In the genomic region with DNA sequence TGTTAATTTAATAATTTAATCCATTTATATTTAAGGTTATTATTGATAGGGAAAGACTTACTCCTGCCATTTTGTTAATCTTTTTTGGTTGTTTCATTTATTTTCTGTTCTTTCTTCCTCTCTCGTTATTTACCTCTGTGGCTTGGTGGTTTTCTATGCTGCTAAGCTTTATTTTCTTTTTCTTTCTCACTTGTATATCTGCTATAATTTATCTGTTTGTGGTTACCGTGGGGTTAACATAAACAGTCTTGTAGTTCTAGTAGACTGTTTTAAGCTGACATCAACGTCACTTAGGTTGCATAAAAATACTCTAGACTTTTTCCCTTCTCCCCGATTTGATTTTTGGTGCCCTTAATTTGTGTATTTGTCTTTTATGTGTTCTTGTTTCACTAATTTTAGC, we compare ENCODE assay signal across 17 cellular contexts.
DNase-seq lines count a peak whose midpoint lies in the region; ATAC-seq and TF ChIP-seq lines count a peak whose summit lies in the region.
"Had no signal": no experiment of that assay in that cellular context is flagged by ENCODE, and none has a peak within 500 bp of the region (broad histone marks: within the 10 kb centered on the region; RNA-seq: fewer than 3 reads in every experiment).

No MANE protein-coding gene starts in this region.

- H3K4me1 ChIP-seq in MM.1S (ENCODE audit: low read length) = no peaks in the 10 kb centered on the region
- no peaks in the 10 kb centered on the region for H3K4me1 ChIP-seq in mesenchymal stem cell (ENCODE audit: control insufficient read depth, insufficient read depth, low read depth, low read length)
- H3K4me1 ChIP-seq: HAP-1 had no signal

- H3K4me1 Mint-ChIP-seq in nephron = no peaks in the 10 kb centered on the region
- no peaks in the 10 kb centered on the region for H3K4me1 Mint-ChIP-seq in activated CD4-positive, alpha-beta memory T cell treated with anti-CD3 and anti-CD28 coated beads for 36 hours (ENCODE audit: low read depth)
- H3K4me1 Mint-ChIP-seq in activated CD4-positive, alpha-beta T cell treated with anti-CD3 and anti-CD28 coated beads, Interleukin-2, amount 10 ng/mL, durations not matched to agents 24 days and 14 days = no peaks in the 10 kb centered on the region
- H3K4me1 Mint-ChIP-seq: CD4-positive, alpha-beta memory T cell; GM23338 had no signal

- POLR2A ChIA-PET in activated CD4-positive, alpha-beta memory T cell treated with anti-CD3 and anti-CD28 coated beads for 36 hours (lab: Charles Lee) = no interaction called here

- H3K79me1 ChIP-seq in mesenchymal stem cell (replicated peaks; ENCODE audit: low read length, poor library complexity, severe bottlenecking) = no peaks in the 10 kb centered on the region

- no peak overlapping the region for H2BK5ac ChIP-seq in mesenchymal stem cell (ENCODE audit: low read depth, low read length, poor library complexity, severe bottlenecking)

- no peaks in the 10 kb centered on the region for H3K36me3 ChIP-seq in MM.1S (replicated peaks; ENCODE audit: insufficient read depth, low read length)
- no peaks in the 10 kb centered on the region for H3K36me3 ChIP-seq in mesenchymal stem cell (ENCODE audit: control insufficient read depth in 1 of 2, insufficient read depth in 2 of 2, low read depth in 1 of 2, low read length in 2 of 2)
- H3K36me3 ChIP-seq: HAP-1 had no signal

- H2BK12ac ChIP-seq in mesenchymal stem cell (ENCODE audit: low read length in 2 of 2) = no peak overlapping the region

- H3K9me2 ChIP-seq in MM.1S (replicated peaks; ENCODE audit: insufficient read depth, low read length) = no peaks in the 10 kb centered on the region

- H4K8ac ChIP-seq in mesenchymal stem cell (ENCODE audit: low read length) = no peak overlapping the region

- no peak overlapping the region for H3K18ac ChIP-seq in mesenchymal stem cell (ENCODE audit: low read depth in 1 of 2, low read length in 2 of 2)

- H2AK5ac ChIP-seq in mesenchymal stem cell (ENCODE audit: low read length, severe bottlenecking) = no peak overlapping the region

- no peaks in the 10 kb centered on the region for H3K27me3 Mint-ChIP-seq in nephron (ENCODE audit: low read depth)
- no peaks in the 10 kb centered on the region for H3K27me3 Mint-ChIP-seq in activated CD4-positive, alpha-beta memory T cell treated with anti-CD3 and anti-CD28 coated beads for 36 hours
- no peaks in the 10 kb centered on the region for H3K27me3 Mint-ChIP-seq in activated CD4-positive, alpha-beta T cell treated with anti-CD3 and anti-CD28 coated beads, Interleukin-2, amount 10 ng/mL, durations not matched to agents 24 days and 14 days
- H3K27me3 Mint-ChIP-seq: CD4-positive, alpha-beta memory T cell had no signal

- CTCF ChIA-PET in activated CD4-positive, alpha-beta memory T cell treated with anti-CD3 and anti-CD28 coated beads for 36 hours (lab: Charles Lee) = no interaction called here

- no peaks in the 10 kb centered on the region for H3K36me3 Mint-ChIP-seq in nephron (ENCODE audit: low read depth)
- H3K36me3 Mint-ChIP-seq in activated CD4-positive, alpha-beta memory T cell treated with anti-CD3 and anti-CD28 coated beads for 36 hours = no peaks in the 10 kb centered on the region
- H3K36me3 Mint-ChIP-seq in activated CD4-positive, alpha-beta T cell treated with anti-CD3 and anti-CD28 coated beads, Interleukin-2, amount 10 ng/mL, durations not matched to agents 24 days and 14 days (ENCODE audit: low read depth) = no peaks in the 10 kb centered on the region
- H3K36me3 Mint-ChIP-seq: CD4-positive, alpha-beta memory T cell had no signal

- H3K27ac ChIP-seq in MM.1S (ENCODE audit: low read length) = no peak overlapping the region
- H3K27ac ChIP-seq in mesenchymal stem cell (ENCODE audit: low read length, poor library complexity, severe bottlenecking) = no peak overlapping the region

- H2AFZ ChIP-seq in MM.1S (ENCODE audit: low read length) (no peak overlapping the region), mesenchymal stem cell (ENCODE audit: low read depth, low read length) (no peak overlapping the region)
- H2AFZ ChIP-seq: GM23338 had no signal

- H3K23ac ChIP-seq in mesenchymal stem cell (ENCODE audit: low read length in 2 of 2) = no peak overlapping the region

- H3K27me3 ChIP-seq in MM.1S (replicated peaks; ENCODE audit: insufficient read depth, low read length) = no peaks in the 10 kb centered on the region
- no peaks in the 10 kb centered on the region for H3K27me3 ChIP-seq in mesenchymal stem cell (ENCODE audit: control insufficient read depth in 1 of 2, insufficient read depth in 1 of 2, low read length in 2 of 2)

- H3K27ac Mint-ChIP-seq in nephron = peak overlapping the region; percentile 29 to 64 (median 43)
- H3K27ac Mint-ChIP-seq in activated CD4-positive, alpha-beta memory T cell treated with anti-CD3 and anti-CD28 coated beads for 36 hours = no peak overlapping the region
- H3K27ac Mint-ChIP-seq in activated CD4-positive, alpha-beta T cell treated with anti-CD3 and anti-CD28 coated beads, Interleukin-2, amount 10 ng/mL, durations not matched to agents 24 days and 14 days = no peak overlapping the region
- H3K27ac Mint-ChIP-seq: CD4-positive, alpha-beta memory T cell; GM23338 had no signal

- no peak overlapping the region for H3K4me3 Mint-ChIP-seq in nephron
- H3K4me3 Mint-ChIP-seq in activated CD4-positive, alpha-beta memory T cell treated with anti-CD3 and anti-CD28 coated beads for 36 hours = no peak overlapping the region
- no peak overlapping the region for H3K4me3 Mint-ChIP-seq in activated CD4-positive, alpha-beta T cell treated with anti-CD3 and anti-CD28 coated beads, Interleukin-2, amount 10 ng/mL, durations not matched to agents 24 days and 14 days
- H3K4me3 Mint-ChIP-seq: CD4-positive, alpha-beta memory T cell; GM23338 had no signal

- ATAC-seq in HG03045 (IDR thresholded peaks at IDR 0.05; ENCODE audit: unreplicated experiment) = no peak
- ATAC-seq: GM23338 had no signal

- WGBS in mesenchymal stem cell = no CpG with 5 or more reads among the region's 4 CpGs

- peaks cover 19% of the 10 kb centered on the region for H3K9me3 Mint-ChIP-seq in nephron
- peaks cover 5% of the 10 kb centered on the region for H3K9me3 Mint-ChIP-seq in activated CD4-positive, alpha-beta memory T cell treated with anti-CD3 and anti-CD28 coated beads for 36 hours
- peaks cover 7% of the 10 kb centered on the region for H3K9me3 Mint-ChIP-seq in activated CD4-positive, alpha-beta T cell treated with anti-CD3 and anti-CD28 coated beads, Interleukin-2, amount 10 ng/mL, durations not matched to agents 24 days and 14 days
- H3K9me3 Mint-ChIP-seq: GM23338 had no signal

- H2BK15ac ChIP-seq in mesenchymal stem cell (ENCODE audit: low read depth, poor library complexity, severe bottlenecking) = no peak overlapping the region

- intact Hi-C loops in activated CD4-positive, alpha-beta memory T cell treated with anti-CD3 and anti-CD28 coated beads for 36 hours (cut with micrococcal nuclease) = no loop called here
- intact Hi-C loops in activated CD4-positive, alpha-beta T cell treated with anti-CD3 and anti-CD28 coated beads, Interleukin-2, amount 10 ng/mL, durations not matched to agents 24 days and 14 days (cut with micrococcal nuclease) = no loop called here

- no peak overlapping the region for H3K14ac ChIP-seq in mesenchymal stem cell (ENCODE audit: low read length in 2 of 2)

- no peak overlapping the region for H2BK120ac ChIP-seq in mesenchymal stem cell (ENCODE audit: low read depth, low read length)

- H3K4ac ChIP-seq in mesenchymal stem cell (ENCODE audit: low read depth in 1 of 2, low read length in 2 of 2) = no peak overlapping the region

- H3K79me2 ChIP-seq in MM.1S (ENCODE audit: low read length) = no peaks in the 10 kb centered on the region

- H3K9ac ChIP-seq in MM.1S (ENCODE audit: low read length) = no peak overlapping the region
- no peak overlapping the region for H3K9ac ChIP-seq in mesenchymal stem cell (ENCODE audit: low read length)

- no peak for DNase-seq in MM.1S
- DNase-seq in fibroblast of villous mesenchyme (ENCODE audit: low read depth) = peak; percentile 5
- DNase-seq in mesenchymal stem cell = peak; percentile 64
- no peak for DNase-seq in activated CD4-positive, alpha-beta memory T cell treated with anti-CD3 and anti-CD28 coated beads for 36 hours
- DNase-seq in activated CD4-positive, alpha-beta T cell treated with anti-CD3 and anti-CD28 coated beads, Interleukin-2, amount 10 ng/mL, durations not matched to agents 24 days and 14 days = no peak
- no peak for DNase-seq in UCSD-AML1 (lab: John Stamatoyannopoulos, UW; ENCODE audit: unreplicated experiment)
- DNase-seq: C1 segment of cervical spinal cord; Calu3; CD4-positive, alpha-beta memory T cell; COR-L47; DMS53; DMS79 treated with DMSO at 0.1 percent for 48 hours; GF-D8 had no signal

- H3F3A ChIP-seq in MM.1S (ENCODE audit: insufficient read depth, low read length) = 0 out of 2 replicates have a peak, but pooled peaks cover 5% of the 10 kb centered on the region

- H4K20me1 ChIP-seq in MM.1S (ENCODE audit: insufficient read depth, low read length) = no peaks in the 10 kb centered on the region

- H3K4me2 ChIP-seq in MM.1S (ENCODE audit: low read depth, low read length) = peak overlapping the region; percentile 54
- H3K4me2 ChIP-seq in mesenchymal stem cell (ENCODE audit: low read length, poor library complexity, severe bottlenecking) = no peak overlapping the region
- H3K4me2 ChIP-seq: GM23338 had no signal

- no peak for TF ChIP-seq CTCF in MM.1S (IDR thresholded peaks at IDR 0.05; ENCODE audit: low read length)
- TF ChIP-seq CTCF in fibroblast of villous mesenchyme (IDR thresholded peaks at IDR 0.05; ENCODE audit: insufficient read depth, low read depth, low read length) = no peak
- no peak for TF ChIP-seq CTCF in nephron (IDR thresholded peaks at IDR 0.05; ENCODE audit: unreplicated experiment in 3 of 3)

- no peaks in the 10 kb centered on the region for H3K9me3 ChIP-seq in MM.1S (replicated peaks; ENCODE audit: insufficient read depth, low read length)
- H3K9me3 ChIP-seq in mesenchymal stem cell (ENCODE audit: control insufficient read depth, low read length) = peaks cover 12% of the 10 kb centered on the region
- H3K9me3 ChIP-seq: HAP-1 had no signal

- peak overlapping the region; percentile 9; the same call in 1 of the 2 replicates for H3K4me3 ChIP-seq in MM.1S (ENCODE audit: low read length)
- no peak overlapping the region for H3K4me3 ChIP-seq in fibroblast of villous mesenchyme (ENCODE audit: low read depth, low read length)
- no peak overlapping the region for H3K4me3 ChIP-seq in mesenchymal stem cell (ENCODE audit: insufficient read depth in 1 of 2, low read depth in 1 of 2, low read length in 2 of 2)
- H3K4me3 ChIP-seq: GM23338, HAP-1 had no signal

- no peak overlapping the region for H4K91ac ChIP-seq in mesenchymal stem cell (ENCODE audit: low read length)

Comparison
In these comparisons a context has a peak if more than half of its experiments do, and no peak if none do; other contexts are left out.
1. DNase-seq: peak in fibroblast of villous mesenchyme (single experiment) and mesenchymal stem cell (single experiment); none in MM.1S (single experiment), activated CD4-positive, alpha-beta memory T cell treated with anti-CD3 and anti-CD28 coated beads for 36 hours (single experiment), activated CD4-positive, alpha-beta T cell treated with anti-CD3 and anti-CD28 coated beads, Interleukin-2, amount 10 ng/mL, durations not matched to agents 24 days and 14 days (single experiment) and UCSD-AML1 (single experiment).
2. H3K27ac Mint-ChIP-seq: peak in nephron (3 of 3); none in activated CD4-positive, alpha-beta memory T cell treated with anti-CD3 and anti-CD28 coated beads for 36 hours (single experiment) and activated CD4-positive, alpha-beta T cell treated with anti-CD3 and anti-CD28 coated beads, Interleukin-2, amount 10 ng/mL, durations not matched to agents 24 days and 14 days (single experiment).